Comparison of ENCODE assay signal across 8 cellular contexts in genomic region chr7:102404005-102404861, GRCh38. TPM values are rescaled to one million over a fixed set of nuclear protein-coding genes. Genes with fewer than 3 reads are reported as not detected.
A peak's percentile ranks its signal among the peaks of the same experiment; 100 is the strongest.
DNase-seq lines count a peak whose midpoint lies in the region; ATAC-seq and TF ChIP-seq lines count a peak whose summit lies in the region.

No MANE protein-coding gene starts in this region.

- no peaks in the 10 kb centered on the region for H3K9me3 ChIP-seq in neural cell (ENCODE audit: low read length)

- H3K27me3 ChIP-seq in neural cell (ENCODE audit: insufficient read depth, low read depth, low read length), result no peaks in the 10 kb centered on the region

- no peak overlapping the region for H3K27ac ChIP-seq in neural cell (ENCODE audit: low read length)

- H3K79me2 ChIP-seq in neural cell (replicated peaks; ENCODE audit: insufficient read depth, low read length), result no peaks in the 10 kb centered on the region

- ATAC-seq in HG03159 (IDR thresholded peaks at IDR 0.05; ENCODE audit: unreplicated experiment), result peak; percentile 68

- H3K9me2 ChIP-seq in neural cell (ENCODE audit: insufficient read depth, low read length), result no peaks in the 10 kb centered on the region

- no peaks in the 10 kb centered on the region for H4K20me1 ChIP-seq in neural cell (ENCODE audit: insufficient read depth)

- peak; percentile 68 for TF ChIP-seq CTCF in epithelial cell of proximal tubule (conservative IDR thresholded peaks at IDR 0.05; ENCODE audit: low read depth, low read length)
- TF ChIP-seq CTCF in neural cell (IDR thresholded peaks at IDR 0.05; ENCODE audit: poor library complexity, severe bottlenecking), result peak; percentile 67

- TF ChIP-seq EP300 in neural cell (conservative IDR thresholded peaks at IDR 0.05; ENCODE audit: poor library complexity, severe bottlenecking), result no peak

- peak; percentile 54 for TF ChIP-seq RAD21 in neural cell (conservative IDR thresholded peaks at IDR 0.05)

- H3K9ac ChIP-seq in neural cell (ENCODE audit: low read length), result no peak overlapping the region

- H2AFZ ChIP-seq in neural cell (ENCODE audit: low read depth, low read length), result no peak overlapping the region

- H3K4me2 ChIP-seq in neural cell (ENCODE audit: low read length), result no peak overlapping the region

- DNase-seq in D341Med (ENCODE audit: low spot score) (peak; percentile 81), GM19240 (ENCODE audit: insufficient read length, low spot score) (peak; percentile 64), NCI-H345 (lab: John Stamatoyannopoulos, UW) (peak; percentile 19), epithelial cell of proximal tubule (ENCODE audit: low read depth) (peak; percentile 36), ureter (ENCODE audit: low spot score) (no peak)
- peak; percentile 52 for DNase-seq in activated CD4-positive, alpha-beta T cell treated with anti-CD3 and anti-CD28 coated beads for 48 hours

- H3F3A ChIP-seq in neural cell (ENCODE audit: insufficient read depth, low read length, poor library complexity, severe bottlenecking), result no peaks in the 10 kb centered on the region

- H3K36me3 ChIP-seq in neural cell (ENCODE audit: insufficient read depth, low read length), result peaks cover 17% of the 10 kb centered on the region

- H3K4me3 ChIP-seq in epithelial cell of proximal tubule (ENCODE audit: low read depth, low read length) (no peak overlapping the region), neural cell (ENCODE audit: low read length) (no peak overlapping the region)

TF ChIP-seq in neural cell, 6 proteins besides CTCF, POLR2A, EP300 and RAD21:
- peak; percentile 35 for TF ChIP-seq SMC3 (conservative IDR thresholded peaks at IDR 0.05; ENCODE audit: poor library complexity)
- TF ChIP-seq, protein P1, sequence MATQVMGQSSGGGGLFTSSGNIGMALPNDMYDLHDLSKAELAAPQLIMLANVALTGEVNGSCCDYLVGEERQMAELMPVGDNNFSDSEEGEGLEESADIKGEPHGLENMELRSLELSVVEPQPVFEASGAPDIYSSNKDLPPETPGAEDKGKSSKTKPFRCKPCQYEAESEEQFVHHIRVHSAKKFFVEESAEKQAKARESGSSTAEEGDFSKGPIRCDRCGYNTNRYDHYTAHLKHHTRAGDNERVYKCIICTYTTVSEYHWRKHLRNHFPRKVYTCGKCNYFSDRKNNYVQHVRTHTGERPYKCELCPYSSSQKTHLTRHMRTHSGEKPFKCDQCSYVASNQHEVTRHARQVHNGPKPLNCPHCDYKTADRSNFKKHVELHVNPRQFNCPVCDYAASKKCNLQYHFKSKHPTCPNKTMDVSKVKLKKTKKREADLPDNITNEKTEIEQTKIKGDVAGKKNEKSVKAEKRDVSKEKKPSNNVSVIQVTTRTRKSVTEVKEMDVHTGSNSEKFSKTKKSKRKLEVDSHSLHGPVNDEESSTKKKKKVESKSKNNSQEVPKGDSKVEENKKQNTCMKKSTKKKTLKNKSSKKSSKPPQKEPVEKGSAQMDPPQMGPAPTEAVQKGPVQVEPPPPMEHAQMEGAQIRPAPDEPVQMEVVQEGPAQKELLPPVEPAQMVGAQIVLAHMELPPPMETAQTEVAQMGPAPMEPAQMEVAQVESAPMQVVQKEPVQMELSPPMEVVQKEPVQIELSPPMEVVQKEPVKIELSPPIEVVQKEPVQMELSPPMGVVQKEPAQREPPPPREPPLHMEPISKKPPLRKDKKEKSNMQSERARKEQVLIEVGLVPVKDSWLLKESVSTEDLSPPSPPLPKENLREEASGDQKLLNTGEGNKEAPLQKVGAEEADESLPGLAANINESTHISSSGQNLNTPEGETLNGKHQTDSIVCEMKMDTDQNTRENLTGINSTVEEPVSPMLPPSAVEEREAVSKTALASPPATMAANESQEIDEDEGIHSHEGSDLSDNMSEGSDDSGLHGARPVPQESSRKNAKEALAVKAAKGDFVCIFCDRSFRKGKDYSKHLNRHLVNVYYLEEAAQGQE (IDR thresholded peaks at IDR 0.05; ENCODE audit: borderline replicate concordance), result no peak

RNA-seq across cellular contexts. Expression of gene PRKRIP1, which starts 8.1 kb away (rescaled TPM):
- total RNA-seq in epithelial cell of proximal tubule, result 13.2 and 16.1 TPM in 2 replicates
- polyA plus RNA-seq in neural cell, result 113 and 114 TPM in 2 replicates
- 46.5 and 48.5 TPM in 2 replicates for polyA minus RNA-seq in neural cell
- total RNA-seq in ureter, result 22.8 TPM

RNA-seq across cellular contexts. Expression of gene ORAI2, which starts 29.1 kb away (rescaled TPM):
- total RNA-seq in epithelial cell of proximal tubule (35.7 and 46.6 TPM in 2 replicates), ureter (19.7 TPM)
- 36.3 and 52.0 TPM in 2 replicates for polyA plus RNA-seq in neural cell
- polyA minus RNA-seq in neural cell, result 46.3 and 49.3 TPM in 2 replicates

RNA-seq across cellular contexts. Expression of gene SPDYE6, which starts 48.0 kb away (rescaled TPM):
- total RNA-seq in epithelial cell of proximal tubule (not detected in 2 replicates), ureter (not detected)
- not detected in 2 replicates for polyA plus RNA-seq in neural cell
- polyA minus RNA-seq in neural cell, result not detected in 2 replicates
